26 cellular contexts compared by ENCODE assay signal in genomic region chr14:41663478-41663845, GRCh38. TPM values are rescaled to one million over a fixed set of nuclear protein-coding genes. Genes with fewer than 3 reads are reported as not detected.
A peak's percentile ranks its signal among the peaks of the same experiment; 100 is the strongest.
DNase-seq lines count a peak whose midpoint lies in the region; ATAC-seq and TF ChIP-seq lines count a peak whose summit lies in the region.
"Had no signal": no experiment of that assay in that cellular context is flagged by ENCODE, and none has a peak within 500 bp of the region (broad histone marks: within the 10 kb centered on the region; RNA-seq: fewer than 3 reads in every experiment).

No MANE protein-coding gene starts in this region.

- peaks cover 19% of the 10 kb centered on the region for H3K4me1 Mint-ChIP-seq in nephron
- H3K4me1 Mint-ChIP-seq: activated naive CD8-positive, alpha-beta T cell treated with anti-CD3 and anti-CD28 coated beads for 36 hours; activated T-helper 17 cell treated with anti-CD3 and anti-CD28 coated beads, Interleukin-2, amount 50 U/mL, for 72 hours; CD14-positive monocyte; H9; stimulated activated naive B cell treated with anti-CD40 and anti-IgM and Interleukin-4, amounts not matched to agents 10 μg/mL and 1 μg/mL and 100 μg/mL, for 72 hours had no signal

- intact Hi-C loops in stomach (cut with DNase I; ENCODE audit: low total_unique reads) (no loop called here), ascending aorta (cut with DNase I) (no loop called here), colonic mucosa (cut with DNase I) (no loop called here)

- TF ChIP-seq POLR2A in stomach (IDR thresholded peaks at IDR 0.05), result no peak

- DNase-seq in ELR (ENCODE audit: low read depth) (peak; percentile 46), NCI-H446 (lab: John Stamatoyannopoulos, UW) (peak; percentile 89 to 93), choroid plexus epithelial cell (ENCODE audit: low read depth) (peak; percentile 50), stomach (no peak), ascending aorta (ENCODE audit: low spot score in 2 of 2) (no peak), colonic mucosa (no peak)
- DNase-seq: activated CD4-positive, alpha-beta T cell treated with anti-CD3 and anti-CD28 coated beads, Interleukin-2, amount 50 U/mL, for 4 hours; activated CD8-positive, alpha-beta memory T cell treated with anti-CD3 and anti-CD28 coated beads, Interleukin-2, amount 50 U/mL, for 4 hours; activated naive CD8-positive, alpha-beta T cell treated with anti-CD3 and anti-CD28 coated beads for 36 hours; H9; heart right ventricle; Karpas-422; NCI-H1092; NCI-H2107; NCI-H526; stimulated activated naive B cell treated with anti-CD40 and anti-IgM and Interleukin-4, amounts not matched to agents 10 μg/mL and 1 μg/mL and 100 μg/mL, for 72 hours; testis had no signal

- no peaks in the 10 kb centered on the region for H3K36me3 ChIP-seq in stomach
- H3K36me3 ChIP-seq in ascending aorta, result no peaks in the 10 kb centered on the region
- H3K36me3 ChIP-seq in colonic mucosa, result no peaks in the 10 kb centered on the region
- H3K36me3 ChIP-seq: heart right ventricle, vagina had no signal

- TF ChIP-seq CTCF in choroid plexus epithelial cell (conservative IDR thresholded peaks at IDR 0.05; ENCODE audit: low read depth, low read length) (no peak), nephron (IDR thresholded peaks at IDR 0.05; ENCODE audit: unreplicated experiment in 3 of 3) (no peak), stomach (IDR thresholded peaks at IDR 0.05) (no peak), ascending aorta (IDR thresholded peaks at IDR 0.05) (no peak), colonic mucosa (IDR thresholded peaks at IDR 0.05) (no peak)

- H3K27ac Mint-ChIP-seq in nephron, result peak overlapping the region in 2 of 3 experiments; percentile 21 to 44
- H3K27ac Mint-ChIP-seq: activated naive CD8-positive, alpha-beta T cell treated with anti-CD3 and anti-CD28 coated beads for 36 hours; activated T-helper 17 cell treated with anti-CD3 and anti-CD28 coated beads, Interleukin-2, amount 50 U/mL, for 72 hours; H9; progenitor cell of endocrine pancreas; stimulated activated naive B cell treated with anti-CD40 and anti-IgM and Interleukin-4, amounts not matched to agents 10 μg/mL and 1 μg/mL and 100 μg/mL, for 72 hours had no signal

- H3K4me3 ChIP-seq in choroid plexus epithelial cell (ENCODE audit: low read depth, low read length) (no peak overlapping the region), stomach (no peak overlapping the region), ascending aorta (no peak overlapping the region), colonic mucosa (no peak overlapping the region)
- H3K4me3 ChIP-seq: heart right ventricle, skin epidermis, testis, vagina had no signal

- H3K36me3 Mint-ChIP-seq in nephron (ENCODE audit: low read depth), result no peaks in the 10 kb centered on the region
- H3K36me3 Mint-ChIP-seq: activated naive CD8-positive, alpha-beta T cell treated with anti-CD3 and anti-CD28 coated beads for 36 hours; CD14-positive monocyte; stimulated activated naive B cell treated with anti-CD40 and anti-IgM and Interleukin-4, amounts not matched to agents 10 μg/mL and 1 μg/mL and 100 μg/mL, for 72 hours had no signal

- 57 to 64% (median 61%) methylated on average over 2 of the region's 2 CpGs for WGBS in stomach, 5 donors

- H3K9ac ChIP-seq in colonic mucosa (ENCODE audit: low read depth in 2 of 2, low read length in 2 of 2), result no peak overlapping the region

- no peak for TF ChIP-seq EP300 in stomach (IDR thresholded peaks at IDR 0.05)

- H3K27me3 Mint-ChIP-seq in nephron (ENCODE audit: low read depth), result no peaks in the 10 kb centered on the region
- H3K27me3 Mint-ChIP-seq: activated naive CD8-positive, alpha-beta T cell treated with anti-CD3 and anti-CD28 coated beads for 36 hours; activated T-helper 17 cell treated with anti-CD3 and anti-CD28 coated beads, Interleukin-2, amount 50 U/mL, for 72 hours; progenitor cell of endocrine pancreas; stimulated activated naive B cell treated with anti-CD40 and anti-IgM and Interleukin-4, amounts not matched to agents 10 μg/mL and 1 μg/mL and 100 μg/mL, for 72 hours had no signal

- no peak overlapping the region for H3K4me3 Mint-ChIP-seq in nephron
- H3K4me3 Mint-ChIP-seq: activated naive CD8-positive, alpha-beta T cell treated with anti-CD3 and anti-CD28 coated beads for 36 hours; activated T-helper 17 cell treated with anti-CD3 and anti-CD28 coated beads, Interleukin-2, amount 50 U/mL, for 72 hours; CD14-positive monocyte; H9; stimulated activated naive B cell treated with anti-CD40 and anti-IgM and Interleukin-4, amounts not matched to agents 10 μg/mL and 1 μg/mL and 100 μg/mL, for 72 hours had no signal

- H3K9me3 Mint-ChIP-seq in nephron, result no peaks in the 10 kb centered on the region

- no peaks in the 10 kb centered on the region for H3K4me1 ChIP-seq in stomach
- no peaks in the 10 kb centered on the region for H3K4me1 ChIP-seq in ascending aorta
- no peaks in the 10 kb centered on the region for H3K4me1 ChIP-seq in colonic mucosa
- H3K4me1 ChIP-seq: heart right ventricle, testis, vagina had no signal

- H3K27me3 ChIP-seq in stomach (no peaks in the 10 kb centered on the region), ascending aorta (no peaks in the 10 kb centered on the region), colonic mucosa (no peaks in the 10 kb centered on the region)
- H3K27me3 ChIP-seq: heart right ventricle, testis, vagina had no signal

- no peak overlapping the region for H3K27ac ChIP-seq in stomach
- no peak overlapping the region for H3K27ac ChIP-seq in ascending aorta
- H3K27ac ChIP-seq in colonic mucosa, result no peak overlapping the region
- H3K27ac ChIP-seq: heart right ventricle, skin epidermis, testis, vagina had no signal

- peaks cover 0 to 5% (median 0%) of the 10 kb centered on the region in 4 donors for H3K9me3 ChIP-seq in stomach
- no peaks in the 10 kb centered on the region for H3K9me3 ChIP-seq in ascending aorta
- no peaks in the 10 kb centered on the region for H3K9me3 ChIP-seq in colonic mucosa
- H3K9me3 ChIP-seq: testis, vagina had no signal

- no peak for ATAC-seq in HG02798 (IDR thresholded peaks at IDR 0.05; ENCODE audit: poor library complexity, unreplicated experiment)
- ATAC-seq: activated T-helper 17 cell treated with anti-CD3 and anti-CD28 coated beads, Interleukin-2, amount 50 U/mL, for 72 hours; heart right ventricle; stimulated activated naive B cell treated with anti-CD40 and anti-IgM and Interleukin-4, amounts not matched to agents 10 μg/mL and 1 μg/mL and 100 μg/mL, for 72 hours had no signal

RNA-seq across cellular contexts. Expression of gene LRFN5, which starts 56.8 kb away (rescaled TPM):
- total RNA-seq in stomach, result 1 to 10 TPM in 1 of 5 donors, under 1 TPM in 1, not detected in 3; 0.58 to 9.4 TPM
- polyA plus RNA-seq in stomach, result under 1 TPM; 0.19 to 0.76 (median 0.33) TPM
- total RNA-seq in ascending aorta, result 0.11 TPM
- total RNA-seq in colonic mucosa, result under 1 TPM; 0.37 TPM
- total RNA-seq: activated naive CD8-positive, alpha-beta T cell treated with anti-CD3 and anti-CD28 coated beads for 36 hours; activated T-helper 17 cell treated with anti-CD3 and anti-CD28 coated beads, Interleukin-2, amount 50 U/mL, for 72 hours; mononuclear cell; T-helper 2 cell treated with Interferon-gamma antibody and Interleukin-4, amounts not matched to agents 100 ng/mL and 5 ng/mL, for 36 hours had no signal
- polyA plus RNA-seq: CD14-positive monocyte had no signal

Comparison
In these comparisons a context has a peak if more than half of its experiments do, and no peak if none do; other contexts are left out.
1. DNase-seq: peak in ELR (single experiment), NCI-H446 (2 of 2) and choroid plexus epithelial cell (single experiment); none in stomach (single experiment), ascending aorta (0 of 2) and colonic mucosa (single experiment).